ENCODE assay signal across 8 cellular contexts in the genomic region with DNA sequence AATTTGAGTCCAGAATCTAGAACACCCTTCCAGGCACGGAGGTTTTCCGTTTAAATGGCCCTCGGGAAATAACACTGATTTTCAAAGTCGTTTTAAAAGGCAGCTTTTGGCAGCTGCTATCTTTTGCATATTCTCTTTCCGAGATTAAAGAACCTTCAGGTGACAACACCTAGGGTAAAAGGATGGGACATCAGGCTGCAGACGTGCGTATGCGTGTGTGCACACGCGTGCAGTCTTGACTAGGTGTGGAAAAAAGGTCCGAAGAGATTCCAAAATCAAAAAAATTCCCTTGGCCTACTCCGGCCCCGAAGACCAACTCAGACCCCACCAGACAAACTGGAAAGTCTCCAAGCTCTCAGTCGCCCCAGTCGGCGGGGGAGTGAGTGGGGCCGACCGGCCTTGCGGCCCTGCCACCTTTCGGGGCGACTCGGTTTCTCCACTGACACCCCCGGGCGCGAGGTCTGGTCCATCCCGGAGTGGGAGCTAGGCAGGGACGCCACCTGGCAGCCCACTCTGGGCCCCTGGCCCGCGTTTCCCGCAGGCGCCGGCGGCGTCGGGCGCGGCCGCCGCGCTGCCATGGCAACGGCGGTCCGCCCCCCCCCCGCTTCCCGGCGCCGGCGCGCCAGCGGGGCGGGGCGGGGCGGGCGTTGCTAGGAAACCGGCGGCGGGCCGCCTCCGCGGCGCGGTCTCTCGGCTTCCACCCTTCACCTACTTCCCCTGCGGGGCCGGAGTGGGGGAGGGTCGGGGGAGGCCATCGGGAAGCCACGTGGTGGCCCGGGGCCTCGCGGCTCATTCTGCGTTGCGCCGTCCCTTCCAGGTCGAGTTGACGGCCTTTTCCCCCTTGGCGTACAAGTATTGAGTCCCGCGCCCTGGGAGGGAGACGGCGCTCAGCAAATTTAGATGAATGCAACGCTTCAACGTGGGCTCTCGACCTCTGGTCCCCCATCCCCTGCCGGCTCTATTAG.
DNase-seq lines count a peak whose midpoint lies in the region; ATAC-seq and TF ChIP-seq lines count a peak whose summit lies in the region.

No MANE protein-coding gene starts in this region.

- 4 to 6% methylated on average over 38 to 42 of the region's 85 CpGs for WGBS in lower leg skin, 2 donors

- no peak for TF ChIP-seq POLR2A in lower leg skin (IDR thresholded peaks at IDR 0.05)

- intact Hi-C loops in dorsolateral prefrontal cortex (cut with DNase I) = loop anchor here in 1 of 2 donors (5.0 to 10.0 kb wide), 3 partner anchors 74 to 284 kb away; a partner anchor contains a TSS
- intact Hi-C loops in lower leg skin (cut with DNase I; ENCODE audit: low total_unique reads) = no loop called here

- no peaks in the 10 kb centered on the region for H3K27me3 ChIP-seq in dorsolateral prefrontal cortex

- H3K4me3 ChIP-seq in dorsolateral prefrontal cortex (peak overlapping the region; percentile 51 to 86 (median 74)), lower leg skin (ENCODE audit: low read depth, poor library complexity, severe bottlenecking) (peak overlapping the region; percentile 27)

- peak overlapping the region in 39 of 59 donors; percentile 1 to 76 (median 49) for H3K27ac ChIP-seq in dorsolateral prefrontal cortex

- DNase-seq in NK-92 treated with Interleukin-12 subunit alpha and Interleukin-12 subunit beta, amount 100 ng/mL, for 24 hours (lab: John Stamatoyannopoulos, UW) = peak; percentile 43
- DNase-seq in NK-92 (lab: John Stamatoyannopoulos, UW; ENCODE audit: unreplicated experiment) (no peak), NCI-H446 treated with DMSO at 0.1 percent for 48 hours (lab: John Stamatoyannopoulos, UW) (peak; percentile 73), dorsolateral prefrontal cortex (peak; percentile 51 to 84 (median 70)), lower leg skin (ENCODE audit: low spot score in 2 of 2) (peak; percentile 75 to 97)
- DNase-seq in activated CD4-positive, alpha-beta T cell treated with anti-CD3 and anti-CD28 coated beads, Interleukin-2, amount 50 U/mL, for 4 hours = peak; percentile 74 to 78
- DNase-seq in stimulated activated CD4-positive, alpha-beta T cell treated with anti-CD3 and anti-CD28 coated beads, Interleukin-4, amount 100 ng/mL, for 4 hours = peak; percentile 81 to 87

- TF ChIP-seq CTCF in dorsolateral prefrontal cortex (IDR thresholded peaks at IDR 0.05 in 54 of 56, conservative IDR thresholded peaks at IDR 0.05 in 2 of 56; ENCODE audit: low read depth in 1 of 56, partially characterized antibody in 56 of 56) (peak in 1 of 56 donors; percentile 1), lower leg skin (IDR thresholded peaks at IDR 0.05) (no peak)

- ATAC-seq in HG03108 (IDR thresholded peaks at IDR 0.05; ENCODE audit: unreplicated experiment) = peak; percentile 78
